In genomic region chr3:127531821-127532220, GRCh38 we compare ENCODE assay signal across 23 cellular contexts.
"Had no signal": no experiment of that assay in that cellular context is flagged by ENCODE, and none has a peak within 500 bp of the region (broad histone marks: within the 10 kb centered on the region; RNA-seq: fewer than 3 reads in every experiment).

No MANE protein-coding gene starts in this region.

- ATAC-seq: activated CD4-positive, alpha-beta T cell treated with anti-CD3 and anti-CD28 coated beads for 36 hours had no signal

- H3K36me3 ChIP-seq: breast epithelium had no signal

- H3K9me3 ChIP-seq: breast epithelium had no signal

- H3K27me3 ChIP-seq: breast epithelium had no signal

- H2AFZ ChIP-seq: PC-9 had no signal

- H3K4me3 ChIP-seq: breast epithelium, PC-9 had no signal

- H3K27ac ChIP-seq: breast epithelium, PC-9, VCaP had no signal

- H3K27ac Mint-ChIP-seq: activated CD4-positive, alpha-beta memory T cell treated with anti-CD3 and anti-CD28 coated beads, Interleukin-2, amount 10 ng/mL, durations not matched to agents 7 days and 5 days; activated CD4-positive, alpha-beta T cell treated with anti-CD3 and anti-CD28 coated beads for 36 hours; activated naive CD4-positive, alpha-beta T cell treated with anti-CD3 and anti-CD28 coated beads, Interleukin-2, amount 10 ng/mL, durations not matched to agents 7 days and 5 days; activated naive CD8-positive, alpha-beta T cell treated with anti-CD3 and anti-CD28 coated beads, Interleukin-2, amount 10 ng/mL, durations not matched to agents 7 days and 5 days; activated T-helper 1 cell treated with anti-CD3 and anti-CD28 coated beads, Interleukin-12 subunit alpha, Interleukin-12 subunit beta, Interleukin-2, Interleukin-4 antibody, amounts not matched to agents 30 ng/mL and 10 ng/mL and 1 ng/mL, durations not matched to agents 14 hours and 24 hours and 36 hours had no signal

- H3K4me3 Mint-ChIP-seq: activated CD4-positive, alpha-beta memory T cell treated with anti-CD3 and anti-CD28 coated beads, Interleukin-2, amount 10 ng/mL, durations not matched to agents 7 days and 5 days; activated CD4-positive, alpha-beta T cell treated with anti-CD3 and anti-CD28 coated beads for 36 hours; activated naive CD4-positive, alpha-beta T cell treated with anti-CD3 and anti-CD28 coated beads, Interleukin-2, amount 10 ng/mL, durations not matched to agents 7 days and 5 days; activated naive CD8-positive, alpha-beta T cell treated with anti-CD3 and anti-CD28 coated beads, Interleukin-2, amount 10 ng/mL, durations not matched to agents 7 days and 5 days; activated T-helper 1 cell treated with anti-CD3 and anti-CD28 coated beads, Interleukin-12 subunit alpha, Interleukin-12 subunit beta, Interleukin-2, Interleukin-4 antibody, amounts not matched to agents 30 ng/mL and 10 ng/mL and 1 ng/mL, durations not matched to agents 14 hours and 24 hours and 36 hours had no signal

- H3K4me2 ChIP-seq: PC-9 had no signal

- H3K4me1 ChIP-seq: breast epithelium had no signal

- DNase-seq: activated CD4-positive, alpha-beta memory T cell treated with anti-CD3 and anti-CD28 coated beads, Interleukin-2, amount 10 ng/mL, durations not matched to agents 7 days and 5 days; activated CD4-positive, alpha-beta T cell treated with anti-CD3 and anti-CD28 coated beads for 36 hours; activated CD4-positive, alpha-beta T cell treated with anti-CD3 and anti-CD28 coated beads, Interleukin-2, amount 50 U/mL, for 1 hour; activated CD4-positive, CD25-positive, alpha-beta regulatory T cell; activated CD8-positive, alpha-beta memory T cell treated with anti-CD3 and anti-CD28 coated beads, Interleukin-2, amount 50 U/mL, for 48 hours; activated gamma-delta T cell treated with Interleukin-2 at 50 U/mL for 16 hours; activated naive CD4-positive, alpha-beta T cell treated with anti-CD3 and anti-CD28 coated beads, Interleukin-2, amount 10 ng/mL, durations not matched to agents 7 days and 5 days; activated naive CD8-positive, alpha-beta T cell treated with anti-CD3 and anti-CD28 coated beads, Interleukin-2, amount 10 ng/mL, durations not matched to agents 7 days and 5 days; activated T-cell treated with anti-CD3 and anti-CD28 coated beads, Interleukin-2, amount 50 U/mL, for 1 hour; aorta; KG1; NCI-H1048; NCI-H146; NCI-H187 treated with DMSO at 0.1 percent for 48 hours; NCI-H2081 treated with DMSO at 0.1 percent for 48 hours; NCI-H446; NCI-H524; PC-9; SHP77 treated with DMSO at 0.1 percent for 48 hours had no signal

- H3K9me3 Mint-ChIP-seq: activated CD4-positive, alpha-beta memory T cell treated with anti-CD3 and anti-CD28 coated beads, Interleukin-2, amount 10 ng/mL, durations not matched to agents 7 days and 5 days; activated naive CD4-positive, alpha-beta T cell treated with anti-CD3 and anti-CD28 coated beads, Interleukin-2, amount 10 ng/mL, durations not matched to agents 7 days and 5 days; activated naive CD8-positive, alpha-beta T cell treated with anti-CD3 and anti-CD28 coated beads, Interleukin-2, amount 10 ng/mL, durations not matched to agents 7 days and 5 days; activated T-helper 1 cell treated with anti-CD3 and anti-CD28 coated beads, Interleukin-12 subunit alpha, Interleukin-12 subunit beta, Interleukin-2, Interleukin-4 antibody, amounts not matched to agents 30 ng/mL and 10 ng/mL and 1 ng/mL, durations not matched to agents 14 hours and 24 hours and 36 hours; IgD-negative memory B cell had no signal

- H3K4me1 Mint-ChIP-seq: activated CD4-positive, alpha-beta memory T cell treated with anti-CD3 and anti-CD28 coated beads, Interleukin-2, amount 10 ng/mL, durations not matched to agents 7 days and 5 days; activated naive CD4-positive, alpha-beta T cell treated with anti-CD3 and anti-CD28 coated beads, Interleukin-2, amount 10 ng/mL, durations not matched to agents 7 days and 5 days; activated naive CD8-positive, alpha-beta T cell treated with anti-CD3 and anti-CD28 coated beads, Interleukin-2, amount 10 ng/mL, durations not matched to agents 7 days and 5 days had no signal

- H3K36me3 Mint-ChIP-seq: activated naive CD4-positive, alpha-beta T cell treated with anti-CD3 and anti-CD28 coated beads, Interleukin-2, amount 10 ng/mL, durations not matched to agents 7 days and 5 days; activated naive CD8-positive, alpha-beta T cell treated with anti-CD3 and anti-CD28 coated beads, Interleukin-2, amount 10 ng/mL, durations not matched to agents 7 days and 5 days; IgD-negative memory B cell had no signal
